Comparison of ENCODE assay signal across 26 cellular contexts in genomic region chr15:23644829-23645228, GRCh38. TPM values are rescaled to one million over a fixed set of nuclear protein-coding genes. Genes with fewer than 3 reads are reported as not detected.
"Had no signal": no experiment of that assay in that cellular context is flagged by ENCODE, and none has a peak within 500 bp of the region (broad histone marks: within the 10 kb centered on the region; RNA-seq: fewer than 3 reads in every experiment).

No MANE protein-coding gene starts in this region.

- H3K4me1 Mint-ChIP-seq: naive thymus-derived CD4-positive, alpha-beta T cell; stimulated activated naive B cell treated with anti-CD40 and anti-IgM and Interleukin-4, amounts not matched to agents 10 μg/mL and 1 μg/mL and 100 μg/mL, for 72 hours had no signal

- H3K4me3 Mint-ChIP-seq: stimulated activated naive B cell treated with anti-CD40 and anti-IgM and Interleukin-4, amounts not matched to agents 10 μg/mL and 1 μg/mL and 100 μg/mL, for 72 hours; stimulated activated naive CD8-positive, alpha-beta T cell treated with anti-CD3 and anti-CD28 coated beads, Interleukin-15, Interleukin-2, amounts not matched to agents 100 ng/mL and 50 ng/mL, for 24 hours had no signal

- H3K9me3 Mint-ChIP-seq: stimulated activated naive CD8-positive, alpha-beta T cell treated with anti-CD3 and anti-CD28 coated beads, Interleukin-15, Interleukin-2, amounts not matched to agents 100 ng/mL and 50 ng/mL, for 24 hours had no signal

- H3K36me3 ChIP-seq: heart left ventricle, prostate gland, right atrium auricular region, thoracic aorta, tibial nerve, upper lobe of right lung, uterus had no signal

- H3K4me3 ChIP-seq: dorsolateral prefrontal cortex, heart left ventricle, hepatocyte, prostate gland, right atrium auricular region, smooth muscle cell, thoracic aorta, tibial nerve, upper lobe of right lung, uterus had no signal

- H3K36me3 Mint-ChIP-seq: naive thymus-derived CD4-positive, alpha-beta T cell; stimulated activated naive B cell treated with anti-CD40 and anti-IgM and Interleukin-4, amounts not matched to agents 10 μg/mL and 1 μg/mL and 100 μg/mL, for 72 hours had no signal

- H3K27ac Mint-ChIP-seq: naive thymus-derived CD4-positive, alpha-beta T cell; stimulated activated naive B cell treated with anti-CD40 and anti-IgM and Interleukin-4, amounts not matched to agents 10 μg/mL and 1 μg/mL and 100 μg/mL, for 72 hours; stimulated activated naive CD8-positive, alpha-beta T cell treated with anti-CD3 and anti-CD28 coated beads, Interleukin-15, Interleukin-2, amounts not matched to agents 100 ng/mL and 50 ng/mL, for 24 hours had no signal

- H3K27me3 ChIP-seq: hepatocyte had no signal

- DNase-seq: central memory CD4-positive, alpha-beta T cell; dorsolateral prefrontal cortex; effector CD4-positive, alpha-beta T cell; heart left ventricle; kidney; mesenchymal stem cell; midbrain; naive thymus-derived CD4-positive, alpha-beta T cell; occipital lobe; stimulated activated CD4-positive, alpha-beta T cell treated with anti-CD3 and anti-CD28 coated beads, Interleukin-12 subunit alpha, Interleukin-12 subunit beta, amount 100 ng/mL, for 4 hours; stimulated activated CD4-positive, alpha-beta T cell treated with anti-CD3 and anti-CD28 coated beads, Interleukin-1b, Interleukin-23, amount 100 ng/mL, for 48 hours; stimulated activated CD4-positive, alpha-beta T cell treated with anti-CD3 and anti-CD28 coated beads, Interleukin-4, amount 100 ng/mL, for 1 hour; stimulated activated naive B cell treated with anti-CD40 and anti-IgM and Interleukin-4, amounts not matched to agents 10 μg/mL and 1 μg/mL and 100 μg/mL, for 72 hours; upper lobe of right lung; uterus had no signal

- ATAC-seq: heart left ventricle; left lobe of liver; naive thymus-derived CD4-positive, alpha-beta T cell; sciatic nerve; stimulated activated naive B cell treated with anti-CD40 and anti-IgM and Interleukin-4, amounts not matched to agents 10 μg/mL and 1 μg/mL and 100 μg/mL, for 72 hours; upper lobe of right lung had no signal

RNA-seq across cellular contexts. Expression of gene MAGEL2, which starts 2.8 kb away (rescaled TPM):
- total RNA-seq: fibroblast of villous mesenchyme; left lobe of liver; lung microvascular endothelial cell; naive thymus-derived CD4-positive, alpha-beta T cell had no signal
